Comparison of ENCODE assay signal across 21 cellular contexts in genomic region chr7:103542470-103542869, GRCh38.
"Had no signal": no experiment of that assay in that cellular context is flagged by ENCODE, and none has a peak within 500 bp of the region (broad histone marks: within the 10 kb centered on the region; RNA-seq: fewer than 3 reads in every experiment).

No MANE protein-coding gene starts in this region.

- H3K4me1 ChIP-seq: colonic mucosa, foreskin keratinocyte, gastroesophageal sphincter, left lung, lower lobe of right lung had no signal

- DNase-seq: colonic mucosa; cortex of kidney; effector CD4-positive, alpha-beta T cell; effector memory CD4-positive, alpha-beta T cell; foreskin keratinocyte; heart left ventricle; hypothalamus; immature natural killer cell; islet precursor cell; kidney; kidney glomerular epithelial cell; left colon; left lung; left ventricle myocardium superior; lower lobe of right lung; mesenchymal stem cell; mucosa of descending colon; naive B cell had no signal

- ATAC-seq: foreskin keratinocyte, gastroesophageal sphincter, heart left ventricle, left colon, left lung, left ventricle myocardium superior, lower lobe of right lung, mucosa of descending colon had no signal

- H3K9me3 ChIP-seq: colonic mucosa, esophagus muscularis mucosa, gastroesophageal sphincter, heart left ventricle, left lung, lower lobe of right lung, mucosa of descending colon had no signal

- H3K79me2 ChIP-seq: hepatocyte had no signal

- H3K36me3 ChIP-seq: colonic mucosa, esophagus muscularis mucosa, gastroesophageal sphincter, heart left ventricle, left lung, lower lobe of right lung had no signal

- H3K4me3 ChIP-seq: colonic mucosa, esophagus muscularis mucosa, gastroesophageal sphincter, heart left ventricle, hepatocyte, left lung, lower lobe of right lung, mucosa of descending colon had no signal

- H3K4me2 ChIP-seq: hepatocyte had no signal

- H3K27ac ChIP-seq: colonic mucosa, esophagus muscularis mucosa, foreskin keratinocyte, gastroesophageal sphincter, heart left ventricle, hepatocyte, left lung, lower lobe of right lung had no signal

- H3K27me3 ChIP-seq: colonic mucosa, esophagus muscularis mucosa, foreskin keratinocyte, gastroesophageal sphincter, heart left ventricle, hepatocyte, left lung had no signal

- H2AFZ ChIP-seq: hepatocyte had no signal
